17 cellular contexts compared by ENCODE assay signal in the genomic region with DNA sequence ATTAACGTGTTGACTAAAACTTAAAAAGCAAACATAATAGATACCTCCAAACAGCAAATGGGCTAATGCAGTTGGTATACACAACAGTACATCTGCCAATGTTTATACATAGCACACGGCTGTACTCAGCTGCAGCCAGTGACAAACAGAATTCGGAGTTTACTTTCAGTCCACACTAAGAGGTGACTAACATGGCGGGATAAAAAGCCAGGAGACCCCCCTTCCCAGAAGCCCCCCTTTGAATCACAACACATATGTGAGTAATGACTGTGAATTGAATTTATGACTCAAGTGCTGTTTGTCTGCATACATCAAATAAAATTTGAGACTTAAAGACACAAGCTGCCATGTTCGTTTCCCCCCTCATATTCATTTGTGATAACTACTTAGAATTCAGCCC.
DNase-seq lines count a peak whose midpoint lies in the region; ATAC-seq and TF ChIP-seq lines count a peak whose summit lies in the region.
"Had no signal": no experiment of that assay in that cellular context is flagged by ENCODE, and none has a peak within 500 bp of the region (broad histone marks: within the 10 kb centered on the region; RNA-seq: fewer than 3 reads in every experiment).

No MANE protein-coding gene starts in this region.

- CTCF ChIA-PET in MCF 10A (lab: Yijun Ruan, JAX) (interaction anchor here (0.7 to 1.4 kb wide), 4 partner anchors 22 to 112 kb away, joined by 3 to 7 read pairs (median 4); no protein-coding TSS in a partner anchor), mammary epithelial cell (lab: Charles Lee; ENCODE audit: low non-redundant PET) (no interaction called here)
- CTCF ChIA-PET in activated CD4-positive, alpha-beta memory T cell treated with anti-CD3 and anti-CD28 coated beads for 36 hours (lab: Charles Lee): interaction anchor here (1.4 to 4.7 kb wide), 3 partner anchors 38 to 112 kb away, joined by 3 to 27 read pairs (median 8); no protein-coding TSS in a partner anchor

- TF ChIP-seq CTCF in MCF 10A (IDR thresholded peaks at IDR 0.05; ENCODE audit: unreplicated experiment) (no peak), mammary epithelial cell (conservative IDR thresholded peaks at IDR 0.05 in 1 of 2, IDR thresholded peaks at IDR 0.05 in 1 of 2; ENCODE audit: extremely low read depth in 1 of 2, insufficient read depth in 1 of 2, low read depth in 1 of 2, low read length in 2 of 2) (no peak)

- WGBS in mammary epithelial cell (ENCODE audit: low coverage, missing lambda C conversion rate): 96% methylated on average over 5 of the region's 5 CpGs
- 48% methylated on average over 5 of the region's 5 CpGs for WGBS in urinary bladder

- H3K27ac Mint-ChIP-seq in MCF 10A (ENCODE audit: low read depth, unreplicated experiment): peak overlapping the region; percentile 25
- H3K27ac Mint-ChIP-seq in activated CD4-positive, alpha-beta memory T cell treated with anti-CD3 and anti-CD28 coated beads for 36 hours: peak overlapping the region; percentile 97
- peak overlapping the region; percentile 94 to 96 for H3K27ac Mint-ChIP-seq in effector memory CD8-positive, alpha-beta T cell
- H3K27ac Mint-ChIP-seq: progenitor cell of endocrine pancreas had no signal

- dilution Hi-C loops in mammary epithelial cell (cut with HindIII; ENCODE audit: low sequenced_read_pairs): no loop called here

- H4K20me1 ChIP-seq in mammary epithelial cell (ENCODE audit: insufficient read depth, low read length): no peaks in the 10 kb centered on the region

- POLR2A ChIA-PET in MCF 10A (lab: Yijun Ruan, JAX): interaction anchor here (0.6 to 1.3 kb wide), 5 partner anchors 19 to 367 kb away, joined by 3 to 5 read pairs (median 5); no protein-coding TSS in a partner anchor
- POLR2A ChIA-PET in activated CD4-positive, alpha-beta memory T cell treated with anti-CD3 and anti-CD28 coated beads for 36 hours (lab: Charles Lee): interaction anchor here (1.0 to 6.8 kb wide), 13 partner anchors 8 to 232 kb away, joined by 3 to 71 read pairs (median 6); no protein-coding TSS in a partner anchor

- H3K4me1 ChIP-seq in mammary epithelial cell (ENCODE audit: insufficient read depth, low read length): peaks cover 58% of the 10 kb centered on the region
- no peaks in the 10 kb centered on the region for H3K4me1 ChIP-seq in urinary bladder (ENCODE audit: insufficient read depth)
- H3K4me1 ChIP-seq: tibial artery had no signal

- peaks cover 35% of the 10 kb centered on the region for H3K4me1 Mint-ChIP-seq in MCF 10A (ENCODE audit: insufficient read depth, unreplicated experiment)
- H3K4me1 Mint-ChIP-seq in activated CD4-positive, alpha-beta memory T cell treated with anti-CD3 and anti-CD28 coated beads for 36 hours (ENCODE audit: low read depth): peaks cover 89% of the 10 kb centered on the region
- H3K4me1 Mint-ChIP-seq in effector memory CD8-positive, alpha-beta T cell (ENCODE audit: low read depth in 2 of 2): peaks cover 55 to 84% of the 10 kb centered on the region in 2 donors

- intact Hi-C loops in MCF 10A (cut with micrococcal nuclease): no loop called here
- intact Hi-C loops in mammary epithelial cell (cut with micrococcal nuclease): loop anchor here (5.0 kb wide), 1 partner anchor 1126 kb away; a partner anchor contains a TSS
- intact Hi-C loops in activated CD4-positive, alpha-beta memory T cell treated with anti-CD3 and anti-CD28 coated beads for 36 hours (cut with micrococcal nuclease): loop anchor here (1.0 to 2.0 kb wide), 4 partner anchors 31 to 113 kb away; a partner anchor contains a TSS

- H3K27me3 Mint-ChIP-seq in MCF 10A (ENCODE audit: insufficient read depth, unreplicated experiment): no peaks in the 10 kb centered on the region
- H3K27me3 Mint-ChIP-seq in activated CD4-positive, alpha-beta memory T cell treated with anti-CD3 and anti-CD28 coated beads for 36 hours: no peaks in the 10 kb centered on the region
- H3K27me3 Mint-ChIP-seq in effector memory CD8-positive, alpha-beta T cell: no peaks in the 10 kb centered on the region

- no peak for ATAC-seq in effector memory CD8-positive, alpha-beta T cell (replicated peaks)
- no peak for ATAC-seq in GM18907 (IDR thresholded peaks at IDR 0.05; ENCODE audit: unreplicated experiment)

- in situ Hi-C loops in mammary epithelial cell (cut with MboI; ENCODE audit: low sequenced_read_pairs in 2 of 2): no loop called here

- no peak overlapping the region for H2AFZ ChIP-seq in mammary epithelial cell (ENCODE audit: low read depth, low read length)

- H3K79me2 ChIP-seq in mammary epithelial cell (ENCODE audit: insufficient read depth, low read length): no peaks in the 10 kb centered on the region

- DNase-seq in MCF 10A (ENCODE audit: unreplicated experiment): no peak
- no peak for DNase-seq in mammary epithelial cell
- peak; percentile 40 for DNase-seq in activated CD4-positive, alpha-beta memory T cell treated with anti-CD3 and anti-CD28 coated beads for 36 hours
- DNase-seq in effector memory CD8-positive, alpha-beta T cell: no peak
- DNase-seq in LoVo (ENCODE audit: low spot score): no peak
- no peak for DNase-seq in DMS153 treated with DMSO at 0.1 percent for 48 hours (lab: John Stamatoyannopoulos, UW; ENCODE audit: unreplicated experiment)
- DNase-seq: activated gamma-delta T cell, caudate nucleus, DMS79, kidney, NCI-H1092 treated with DMSO at 0.1 percent for 48 hours, NCI-H2227 treated with DMSO at 0.1 percent for 48 hours, tibial artery had no signal

- H3K4me2 ChIP-seq in mammary epithelial cell (ENCODE audit: insufficient read depth, low read depth, low read length): no peak overlapping the region

- no peaks in the 10 kb centered on the region for H3K27me3 ChIP-seq in mammary epithelial cell (ENCODE audit: insufficient read depth, low read length)
- H3K27me3 ChIP-seq: tibial artery had no signal

- H3K4me3 ChIP-seq in mammary epithelial cell (replicated peaks in 1 of 3; ENCODE audit: insufficient read depth in 1 of 3, low read depth in 2 of 3, low read length in 3 of 3): no peak overlapping the region
- H3K4me3 ChIP-seq in urinary bladder (ENCODE audit: low read depth, low read length): peak overlapping the region; percentile 27
- H3K4me3 ChIP-seq: SK-N-MC, tibial artery had no signal

- no peak overlapping the region for H3K4me3 Mint-ChIP-seq in MCF 10A (ENCODE audit: unreplicated experiment)
- H3K4me3 Mint-ChIP-seq in activated CD4-positive, alpha-beta memory T cell treated with anti-CD3 and anti-CD28 coated beads for 36 hours: peak overlapping the region; percentile 66
- H3K4me3 Mint-ChIP-seq in effector memory CD8-positive, alpha-beta T cell: peak overlapping the region; percentile 66 to 71

- BruUV-seq in MCF 10A (replicated peaks; lab: Mats Ljungman, UMichigan) (no TSS peak), mammary epithelial cell (replicated peaks; lab: Mats Ljungman, UMichigan) (no TSS peak)

- no peaks in the 10 kb centered on the region for H3K9me3 ChIP-seq in mammary epithelial cell (replicated peaks; ENCODE audit: insufficient read depth, low read length)
- H3K9me3 ChIP-seq: tibial artery had no signal

- H3K9me3 Mint-ChIP-seq in MCF 10A (ENCODE audit: unreplicated experiment): no peaks in the 10 kb centered on the region
- no peaks in the 10 kb centered on the region for H3K9me3 Mint-ChIP-seq in activated CD4-positive, alpha-beta memory T cell treated with anti-CD3 and anti-CD28 coated beads for 36 hours
- H3K9me3 Mint-ChIP-seq in effector memory CD8-positive, alpha-beta T cell: no peaks in the 10 kb centered on the region

- H3K36me3 Mint-ChIP-seq in MCF 10A (ENCODE audit: insufficient read depth, unreplicated experiment): no peaks in the 10 kb centered on the region
- no peaks in the 10 kb centered on the region for H3K36me3 Mint-ChIP-seq in activated CD4-positive, alpha-beta memory T cell treated with anti-CD3 and anti-CD28 coated beads for 36 hours
- H3K36me3 Mint-ChIP-seq in effector memory CD8-positive, alpha-beta T cell (ENCODE audit: insufficient read depth): peaks cover 4% of the 10 kb centered on the region

- H3K36me3 ChIP-seq in mammary epithelial cell (ENCODE audit: insufficient read depth, low read length): no peaks in the 10 kb centered on the region
- no peaks in the 10 kb centered on the region for H3K36me3 ChIP-seq in urinary bladder (ENCODE audit: insufficient read depth)
- H3K36me3 ChIP-seq: tibial artery had no signal

- no peak overlapping the region for H3K9ac ChIP-seq in mammary epithelial cell (ENCODE audit: insufficient read depth, low read length)

- no peak overlapping the region for H3K27ac ChIP-seq in mammary epithelial cell (ENCODE audit: insufficient read depth, low read depth, low read length)
- no peak overlapping the region for H3K27ac ChIP-seq in urinary bladder (ENCODE audit: low read depth)
- H3K27ac ChIP-seq: SK-N-MC, tibial artery had no signal

Comparison
In these comparisons a context has a peak if more than half of its experiments do, and no peak if none do; other contexts are left out.
1. H3K27ac Mint-ChIP-seq: peak in every context shown above with its lines; median percentile 97 in activated CD4-positive, alpha-beta memory T cell treated with anti-CD3 and anti-CD28 coated beads for 36 hours; 95 in effector memory CD8-positive, alpha-beta T cell; 25 in MCF 10A.